Comparison of ENCODE assay signal across 18 cellular contexts in the genomic region with DNA sequence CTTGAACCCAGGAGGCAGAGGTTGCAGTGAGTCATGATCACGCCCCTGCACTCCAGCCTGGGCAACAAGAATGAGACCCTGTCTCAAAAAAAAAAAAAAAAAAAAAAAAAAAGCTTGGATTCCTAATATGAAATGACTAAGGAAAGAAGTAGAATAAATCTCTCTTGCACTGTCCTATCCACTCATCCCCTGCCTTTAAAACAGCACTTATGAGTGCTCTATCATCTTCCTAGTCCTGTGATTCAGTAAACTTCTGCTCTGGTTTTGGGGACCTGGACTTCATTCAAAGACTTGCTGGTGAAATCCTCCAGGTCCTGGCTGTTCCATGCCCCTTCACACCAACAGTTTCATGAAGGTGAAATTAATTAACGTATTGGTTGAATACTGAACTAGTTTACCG. TPM values are rescaled to one million over a fixed set of nuclear protein-coding genes. Genes with fewer than 3 reads are reported as not detected.
DNase-seq lines count a peak whose midpoint lies in the region; ATAC-seq and TF ChIP-seq lines count a peak whose summit lies in the region.
"Had no signal": no experiment of that assay in that cellular context is flagged by ENCODE, and none has a peak within 500 bp of the region (broad histone marks: within the 10 kb centered on the region; RNA-seq: fewer than 3 reads in every experiment).

No MANE protein-coding gene starts in this region.

- intact Hi-C loops in activated naive CD4-positive, alpha-beta T cell treated with anti-CD3 and anti-CD28 coated beads for 36 hours (cut with micrococcal nuclease), result no loop called here

- H3K27ac ChIP-seq in brain microvascular endothelial cell, result no peak overlapping the region
- H3K27ac ChIP-seq: GM23248 had no signal

- peaks cover 2% of the 10 kb centered on the region for H3K36me3 Mint-ChIP-seq in activated naive CD4-positive, alpha-beta T cell treated with anti-CD3 and anti-CD28 coated beads for 36 hours (ENCODE audit: low read depth)
- H3K36me3 Mint-ChIP-seq in HFFc6 (ENCODE audit: low read depth) (peaks cover 6% of the 10 kb centered on the region; the same call in 1 of the 2 replicates), memory B cell (no peaks in the 10 kb centered on the region)
- no peaks in the 10 kb centered on the region for H3K36me3 Mint-ChIP-seq in activated naive CD8-positive, alpha-beta T cell treated with anti-CD3 and anti-CD28 coated beads for 36 hours
- H3K36me3 Mint-ChIP-seq: CD4-positive, CD25-positive, alpha-beta regulatory T cell had no signal

- DNase-seq in activated naive CD4-positive, alpha-beta T cell treated with anti-CD3 and anti-CD28 coated beads for 36 hours, result no peak
- no peak for DNase-seq in activated naive CD4-positive, alpha-beta T cell treated with anti-CD3 and anti-CD28 coated beads, Interleukin-2, amount 50 U/mL, for 16 hours
- no peak for DNase-seq in HFFc6
- no peak for DNase-seq in activated naive CD8-positive, alpha-beta T cell treated with anti-CD3 and anti-CD28 coated beads for 36 hours
- DNase-seq in memory B cell (ENCODE audit: low spot score in 2 of 2), result no peak
- DNase-seq in NK-92 treated with Interleukin-12 subunit alpha and Interleukin-12 subunit beta, amount 100 ng/mL, for 24 hours (lab: John Stamatoyannopoulos, UW), result no peak
- no peak for DNase-seq in brain microvascular endothelial cell
- DNase-seq: ACHN; BE2C; C1 segment of cervical spinal cord; CD4-positive, CD25-positive, alpha-beta regulatory T cell; CD8-positive, alpha-beta memory T cell; COR-L47; DMS 273 treated with DMSO at 0.1 percent for 48 hours; DMS53; GDM1; GM23248 had no signal

- peak overlapping the region; percentile 70 for H3K27ac Mint-ChIP-seq in activated naive CD4-positive, alpha-beta T cell treated with anti-CD3 and anti-CD28 coated beads for 36 hours
- peak overlapping the region; percentile 20; the same call in 1 of the 2 replicates for H3K27ac Mint-ChIP-seq in HFFc6
- H3K27ac Mint-ChIP-seq in activated naive CD8-positive, alpha-beta T cell treated with anti-CD3 and anti-CD28 coated beads for 36 hours, result peak overlapping the region; percentile 37
- H3K27ac Mint-ChIP-seq in memory B cell, result peak overlapping the region; percentile 35
- H3K27ac Mint-ChIP-seq: CD4-positive, CD25-positive, alpha-beta regulatory T cell; CD8-positive, alpha-beta memory T cell had no signal

- no peak for ATAC-seq in memory B cell (ENCODE audit: low read depth)

- no peak overlapping the region for H3K4me3 ChIP-seq in brain microvascular endothelial cell (ENCODE audit: low read depth, low read length)
- H3K4me3 ChIP-seq: GM23248, HAP-1 had no signal

- CTCF ChIA-PET in activated naive CD4-positive, alpha-beta T cell treated with anti-CD3 and anti-CD28 coated beads for 36 hours (lab: Charles Lee), result interaction anchor here (3.1 kb wide), 1 partner anchor 43 kb away, joined by 12 read pairs; no protein-coding TSS in a partner anchor

- H3K4me3 Mint-ChIP-seq in activated naive CD4-positive, alpha-beta T cell treated with anti-CD3 and anti-CD28 coated beads for 36 hours, result no peak overlapping the region
- H3K4me3 Mint-ChIP-seq in HFFc6, result no peak overlapping the region
- H3K4me3 Mint-ChIP-seq in activated naive CD8-positive, alpha-beta T cell treated with anti-CD3 and anti-CD28 coated beads for 36 hours, result no peak overlapping the region
- no peak overlapping the region for H3K4me3 Mint-ChIP-seq in memory B cell
- H3K4me3 Mint-ChIP-seq: CD4-positive, CD25-positive, alpha-beta regulatory T cell; CD8-positive, alpha-beta memory T cell had no signal

- no peak for TF ChIP-seq CTCF in HFFc6 (IDR thresholded peaks at IDR 0.05)
- TF ChIP-seq CTCF in brain microvascular endothelial cell (IDR thresholded peaks at IDR 0.05; ENCODE audit: low read depth, low read length, missing control alignments), result no peak

- H3K4me1 Mint-ChIP-seq in activated naive CD4-positive, alpha-beta T cell treated with anti-CD3 and anti-CD28 coated beads for 36 hours (ENCODE audit: low read depth), result peaks cover 49% of the 10 kb centered on the region
- H3K4me1 Mint-ChIP-seq in HFFc6 (ENCODE audit: low read depth) (peaks cover 74% of the 10 kb centered on the region), memory B cell (no peaks in the 10 kb centered on the region)
- H3K4me1 Mint-ChIP-seq in activated naive CD8-positive, alpha-beta T cell treated with anti-CD3 and anti-CD28 coated beads for 36 hours, result peaks cover 24% of the 10 kb centered on the region
- H3K4me1 Mint-ChIP-seq: CD8-positive, alpha-beta memory T cell had no signal

- H3K27me3 ChIP-seq in brain microvascular endothelial cell (replicated peaks), result no peaks in the 10 kb centered on the region
- H3K27me3 ChIP-seq: BE2C had no signal

- no peaks in the 10 kb centered on the region for H3K27me3 Mint-ChIP-seq in activated naive CD4-positive, alpha-beta T cell treated with anti-CD3 and anti-CD28 coated beads for 36 hours (ENCODE audit: low read depth)
- H3K27me3 Mint-ChIP-seq in HFFc6 (ENCODE audit: insufficient read depth), result peaks cover 4% of the 10 kb centered on the region; the same call in 1 of the 2 replicates
- no peaks in the 10 kb centered on the region for H3K27me3 Mint-ChIP-seq in activated naive CD8-positive, alpha-beta T cell treated with anti-CD3 and anti-CD28 coated beads for 36 hours
- H3K27me3 Mint-ChIP-seq in memory B cell, result no peaks in the 10 kb centered on the region
- H3K27me3 Mint-ChIP-seq: CD4-positive, CD25-positive, alpha-beta regulatory T cell; CD8-positive, alpha-beta memory T cell had no signal

- in situ Hi-C loops in brain microvascular endothelial cell (cut with HindIII; ENCODE audit: low pct_ligation_motif_present, low sequenced_read_pairs), result no loop called here

- H3K36me3 ChIP-seq in brain microvascular endothelial cell (replicated peaks), result no peaks in the 10 kb centered on the region
- H3K36me3 ChIP-seq: BE2C, HAP-1 had no signal

- H3K9me3 Mint-ChIP-seq in activated naive CD4-positive, alpha-beta T cell treated with anti-CD3 and anti-CD28 coated beads for 36 hours, result no peaks in the 10 kb centered on the region
- peaks cover 5% of the 10 kb centered on the region for H3K9me3 Mint-ChIP-seq in HFFc6
- peaks cover 1% of the 10 kb centered on the region for H3K9me3 Mint-ChIP-seq in activated naive CD8-positive, alpha-beta T cell treated with anti-CD3 and anti-CD28 coated beads for 36 hours
- no peaks in the 10 kb centered on the region for H3K9me3 Mint-ChIP-seq in memory B cell
- H3K9me3 Mint-ChIP-seq: CD8-positive, alpha-beta memory T cell had no signal

RNA-seq across cellular contexts. Expression of a gene that starts 29.6 kb away (rescaled TPM):
- 100 to 1,000 TPM; 289 to 294 TPM for total RNA-seq in activated naive CD4-positive, alpha-beta T cell treated with anti-CD3 and anti-CD28 coated beads for 36 hours
- total RNA-seq in HFFc6 (2021; fragmentation: NEBNext Ultra II Directional; extraction: Animal tissue kit (Norgen Biotek cat#: 25700)), result 10 to 100 TPM in 1 of 6 experiments, 1 to 10 TPM in 5; 4.5 to 17.2 (median 7.8) TPM
- 100 to 1,000 TPM; 214 to 222 TPM for total RNA-seq in activated naive CD8-positive, alpha-beta T cell treated with anti-CD3 and anti-CD28 coated beads for 36 hours

Comparison
In these comparisons a context has a peak if more than half of its experiments do, and no peak if none do; other contexts are left out.
1. H3K27ac Mint-ChIP-seq: peak in every context shown above with its lines; median percentile 70 in activated naive CD4-positive, alpha-beta T cell treated with anti-CD3 and anti-CD28 coated beads for 36 hours; 37 in activated naive CD8-positive, alpha-beta T cell treated with anti-CD3 and anti-CD28 coated beads for 36 hours; 35 in memory B cell; 20 in HFFc6.
2. RNA of a gene that starts 29.6 kb away (total RNA-seq): 289 to 294 TPM in activated naive CD4-positive, alpha-beta T cell treated with anti-CD3 and anti-CD28 coated beads for 36 hours and 214 to 222 TPM in activated naive CD8-positive, alpha-beta T cell treated with anti-CD3 and anti-CD28 coated beads for 36 hours; 4.5 to 17.2 TPM in HFFc6; every median in the first group is over 10 times any median in the second.